Comparison of ENCODE assay signal across 9 cellular contexts in the genomic region with DNA sequence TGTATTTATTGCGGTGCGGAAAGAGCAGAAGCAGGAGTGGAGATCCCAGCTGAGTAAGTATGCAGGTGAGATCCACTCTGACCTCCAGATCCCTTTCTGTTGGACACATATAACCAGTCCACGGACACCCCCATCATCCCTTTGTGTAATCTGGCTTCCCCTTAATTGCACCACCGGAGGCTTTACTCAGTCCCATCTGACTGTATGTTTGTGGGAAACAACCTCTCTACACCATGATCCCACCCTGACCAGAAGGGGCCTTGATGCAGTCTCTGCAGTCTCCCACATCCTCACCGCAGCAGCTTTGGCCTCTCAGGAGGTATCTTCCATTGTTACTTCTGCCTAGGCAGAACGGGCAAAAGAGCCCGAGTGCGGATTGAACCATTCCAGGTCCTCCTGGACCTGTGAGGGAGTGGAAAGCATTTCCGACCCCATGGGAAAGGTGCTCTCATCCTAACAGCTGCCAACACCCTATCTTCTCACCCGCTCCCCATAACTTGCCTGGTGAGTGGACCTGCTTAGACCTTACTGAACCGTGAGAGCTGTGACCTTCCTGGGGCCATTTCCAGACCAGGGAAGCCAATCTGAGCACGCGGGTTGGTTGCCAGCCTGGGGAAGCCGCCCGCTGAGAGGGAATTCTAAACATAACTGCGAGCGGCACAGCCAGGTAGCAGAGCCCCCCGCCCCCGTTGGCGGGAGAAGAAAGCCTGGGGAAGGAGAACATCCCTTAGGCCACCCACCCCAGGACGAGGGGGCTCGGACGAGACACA. TPM values are rescaled to one million over a fixed set of nuclear protein-coding genes. Genes with fewer than 3 reads are reported as not detected.
DNase-seq lines count a peak whose midpoint lies in the region; ATAC-seq, FAIRE-seq and TF ChIP-seq lines count a peak whose summit lies in the region.
"Had no signal": no experiment of that assay in that cellular context is flagged by ENCODE, and none has a peak within 500 bp of the region (broad histone marks: within the 10 kb centered on the region; RNA-seq: fewer than 3 reads in every experiment).

No MANE protein-coding gene starts in this region.

- H3K27me3 ChIP-seq in HUES6 (ENCODE audit: control insufficient read depth, insufficient read depth, low read length) (peaks cover 45% of the 10 kb centered on the region), H1 (replicated peaks in 1 of 4; ENCODE audit: control insufficient read depth in 3 of 4, extremely low read depth in 1 of 4, insufficient read depth in 3 of 4, low read length in 3 of 4) (peaks cover 14 to 35% (median 29%) of the 10 kb centered on the region in 4 experiments), lower lobe of right lung (ENCODE audit: low read depth) (peaks cover 12% of the 10 kb centered on the region), spleen (replicated peaks in 1 of 7) (peaks cover 0 to 58% (median 13%) of the 10 kb centered on the region in 7 donors)

- H2BK5ac ChIP-seq in H1 (ENCODE audit: low read depth, low read length): no peak overlapping the region

- H2BK12ac ChIP-seq in H1 (ENCODE audit: low read depth, low read length): no peak overlapping the region; the same call in 1 of the 2 replicates

- no peaks in the 10 kb centered on the region for H3K36me3 Mint-ChIP-seq in effector memory CD8-positive, alpha-beta T cell (ENCODE audit: insufficient read depth)

- no peak overlapping the region for H4K91ac ChIP-seq in H1 (replicated peaks; ENCODE audit: insufficient read length, low read length)

- peak overlapping the region; percentile 96 to 99 for H3K4me2 ChIP-seq in H1 (ENCODE audit: insufficient read depth in 1 of 2, low read depth in 2 of 2, low read length in 2 of 2)

- H3K79me2 ChIP-seq in H1 (ENCODE audit: control insufficient read depth in 1 of 2, insufficient read depth in 2 of 2, low read length in 2 of 2): no peaks in the 10 kb centered on the region

- POLR2A ChIA-PET in H1 (lab: Charles Lee; ENCODE audit: partially characterized antibody): interaction anchor here (1.3 to 1.6 kb wide), 2 partner anchors 9 to 11 kb away, joined by 3 to 4 read pairs; no protein-coding TSS in a partner anchor

- DNase-seq in H1 (ENCODE audit: low read depth in 1 of 2, low spot score in 2 of 2) (peak in 1 of 2 experiments; percentile 64), lower lobe of right lung (no peak), spleen (no peak), OCI-M1 (lab: John Stamatoyannopoulos, UW) (no peak)
- no peak for DNase-seq in effector memory CD8-positive, alpha-beta T cell
- DNase-seq: effector CD8-positive, alpha-beta T cell had no signal

- no peak for TF ChIP-seq EP300 in H1 (IDR thresholded peaks at IDR 0.05; ENCODE audit: borderline replicate concordance in 1 of 2, low read depth in 2 of 2, low read length in 2 of 2)

- no peak overlapping the region for H3K4ac ChIP-seq in H1 (replicated peaks; ENCODE audit: insufficient read length, low read depth, low read length)

- no peaks in the 10 kb centered on the region for H3K9me3 ChIP-seq in HUES6 (ENCODE audit: control insufficient read depth, insufficient read depth, low read depth, low read length)
- no peaks in the 10 kb centered on the region for H3K9me3 ChIP-seq in H1 (ENCODE audit: insufficient read depth in 2 of 2, low read depth in 1 of 2, low read length in 1 of 2)
- H3K9me3 ChIP-seq in lower lobe of right lung: no peaks in the 10 kb centered on the region
- no peaks in the 10 kb centered on the region for H3K9me3 ChIP-seq in spleen

- no peak overlapping the region for H2BK20ac ChIP-seq in H1 (ENCODE audit: low read length)

- intact Hi-C loops in lower lobe of right lung (cut with DNase I): no loop called here
- intact Hi-C loops in spleen (cut with DNase I; ENCODE audit: low total_unique reads): no loop called here

- TF ChIP-seq POLR2A in H1 (IDR thresholded peaks at IDR 0.05; ENCODE audit: control extremely low read depth in 1 of 2, low read depth in 2 of 2, low read length in 2 of 2): no peak
- no peak for TF ChIP-seq POLR2A in spleen (IDR thresholded peaks at IDR 0.05)

- H3K4me1 Mint-ChIP-seq in effector memory CD8-positive, alpha-beta T cell (ENCODE audit: low read depth in 2 of 2): peaks cover 2 to 3% of the 10 kb centered on the region in 2 donors

- peaks cover 0 to 3% of the 10 kb centered on the region in 2 donors for H3K9me3 Mint-ChIP-seq in effector memory CD8-positive, alpha-beta T cell

- no peak overlapping the region for H3K14ac ChIP-seq in H1 (ENCODE audit: insufficient read length)

- peaks cover 55 to 81% of the 10 kb centered on the region in 2 donors for H3K27me3 Mint-ChIP-seq in effector memory CD8-positive, alpha-beta T cell

- peak overlapping the region; percentile 92; the same call in 1 of the 2 replicates for H2AFZ ChIP-seq in H1 (ENCODE audit: low read length)

- no peaks in the 10 kb centered on the region for H4K20me1 ChIP-seq in H1 (replicated peaks in 1 of 2; ENCODE audit: control insufficient read depth in 1 of 2, insufficient read depth in 2 of 2, low read length in 2 of 2)

- H3K18ac ChIP-seq in H1 (ENCODE audit: extremely low read depth, low read length): no peak overlapping the region; the same call in 1 of the 2 replicates

- H2AK5ac ChIP-seq in H1 (ENCODE audit: low read depth, low read length): no peak overlapping the region

- no peak overlapping the region for H3K27ac Mint-ChIP-seq in effector memory CD8-positive, alpha-beta T cell

- H3K79me1 ChIP-seq in H1 (ENCODE audit: low read depth, low read length): no peaks in the 10 kb centered on the region

- no peaks in the 10 kb centered on the region for H3K36me3 ChIP-seq in HUES6 (ENCODE audit: control insufficient read depth, insufficient read depth, low read length)
- no peaks in the 10 kb centered on the region for H3K36me3 ChIP-seq in H1 (ENCODE audit: control insufficient read depth in 2 of 4, insufficient read depth in 4 of 4, low read length in 3 of 4)
- H3K36me3 ChIP-seq in lower lobe of right lung: no peaks in the 10 kb centered on the region
- H3K36me3 ChIP-seq in spleen: no peaks in the 10 kb centered on the region

- no peak overlapping the region for H2BK120ac ChIP-seq in H1 (replicated peaks; ENCODE audit: low read depth, low read length)

- no peak overlapping the region for H3K23ac ChIP-seq in H1 (ENCODE audit: insufficient read length)

- no peak for TF ChIP-seq RAD21 in H1 (IDR thresholded peaks at IDR 0.05 in 1 of 2, conservative IDR thresholded peaks at IDR 0.05 in 1 of 2; ENCODE audit: low read depth in 2 of 2, low read length in 2 of 2)

- H3K4me3 ChIP-seq in HUES6 (ENCODE audit: low read depth, low read length) (peak overlapping the region; percentile 73), H1 (ENCODE audit: extremely low read depth in 1 of 4, insufficient read depth in 2 of 4, low read depth in 3 of 4, low read length in 4 of 4) (peak overlapping the region; percentile 57 to 70 (median 60)), lower lobe of right lung (peak overlapping the region; percentile 62), spleen (peak overlapping the region; percentile 27 to 68 (median 44))

- peaks cover 9% of the 10 kb centered on the region for H3K4me1 ChIP-seq in HUES6 (ENCODE audit: control insufficient read depth, insufficient read depth, low read length)
- peaks cover 0 to 11% (median 10%) of the 10 kb centered on the region in 4 experiments; a peak in 6 of 7 replicates for H3K4me1 ChIP-seq in H1 (replicated peaks in 1 of 4; ENCODE audit: control insufficient read depth in 3 of 4, insufficient read depth in 4 of 4, low read length in 3 of 4)
- peaks cover 10% of the 10 kb centered on the region for H3K4me1 ChIP-seq in lower lobe of right lung
- H3K4me1 ChIP-seq in spleen: peaks cover 0 to 32% (median 17%) of the 10 kb centered on the region in 6 donors

- no peak overlapping the region for H3K56ac ChIP-seq in H1 (replicated peaks; ENCODE audit: insufficient read length, low read depth, low read length)

- H3K4me3 Mint-ChIP-seq in effector memory CD8-positive, alpha-beta T cell: peak overlapping the region in 1 of 2 donors; percentile 15

- H3K23me2 ChIP-seq in H1 (ENCODE audit: low read depth, low read length): peaks cover 14% of the 10 kb centered on the region; the same call in 1 of the 2 replicates

- no peak overlapping the region for H2BK15ac ChIP-seq in H1 (ENCODE audit: low read length)

- H4K8ac ChIP-seq in H1 (ENCODE audit: extremely low read depth, insufficient read depth, low read length): no peak overlapping the region

- H3K9ac ChIP-seq in HUES6 (ENCODE audit: low read length): peak overlapping the region; percentile 65
- H3K9ac ChIP-seq in H1 (replicated peaks in 1 of 4; ENCODE audit: extremely low read depth in 1 of 4, low read depth in 3 of 4, low read length in 3 of 4): no peak overlapping the region; a peak in 1 of 7 replicates

- CTCF ChIA-PET in H1 (lab: Charles Lee; ENCODE audit: partially characterized antibody): interaction anchor here (0.6 kb wide), 1 partner anchor 160 kb away, joined by 3 read pairs; no protein-coding TSS in a partner anchor

- FAIRE-seq in H1 (lab: Jason Lieb, UNC): no peak

- H3K27ac ChIP-seq in HUES6 (ENCODE audit: low read depth, low read length) (no peak overlapping the region), H1 (ENCODE audit: low read depth, low read length) (no peak overlapping the region), lower lobe of right lung (peak overlapping the region; percentile 85), spleen (peak overlapping the region in 5 of 8 donors; percentile 20 to 80 (median 60))

- H4K5ac ChIP-seq in H1 (ENCODE audit: insufficient read length, low read depth, low read length): no peak overlapping the region

- 43% methylated on average over 19 of the region's 23 CpGs; no CpG with 5 or more reads in 1 of the 2 experiments for WGBS in H1 (ENCODE audit: extremely low coverage in 1 of 2, insufficient coverage in 1 of 2, insufficient read length in 1 of 2, insufficient replicate concordance in 2 of 2, low coverage in 1 of 2, low lambda C conversion rate in 2 of 2, missing lambda C conversion rate in 1 of 2), 2 experiments
- WGBS in spleen, 5 donors: 40 to 55% (median 46%) methylated on average over 17 to 23 of the region's 23 CpGs

- no peak for TF ChIP-seq CTCF in H1 (IDR thresholded peaks at IDR 0.05; ENCODE audit: control extremely low read depth in 1 of 3, insufficient read depth in 1 of 3, low read depth in 1 of 3, low read length in 3 of 3)
- no peak for TF ChIP-seq CTCF in lower lobe of right lung (IDR thresholded peaks at IDR 0.05)
- no peak for TF ChIP-seq CTCF in spleen (IDR thresholded peaks at IDR 0.05 in 8 of 11, conservative IDR thresholded peaks at IDR 0.05 in 3 of 11)

- ATAC-seq in lower lobe of right lung: peak; percentile 23 to 35
- ATAC-seq in GM21360 (IDR thresholded peaks at IDR 0.05; ENCODE audit: unreplicated experiment): no peak
- ATAC-seq in effector memory CD8-positive, alpha-beta T cell (replicated peaks): no peak
- no peak for ATAC-seq in HG02852 (IDR thresholded peaks at IDR 0.05; ENCODE audit: unreplicated experiment)

RNA-seq across cellular contexts. Expression of a gene that starts 1.1 kb away (rescaled TPM):
- 1.1 TPM in 2 replicates for total RNA-seq in H1 (2021; fragmentation: NEBNext Ultra II Directional; extraction: Animal tissue kit (Norgen Biotek cat#: 25700))
- polyA plus RNA-seq in H1 (2011; rRNA removed): 2.3 and 4.1 TPM in 2 replicates
- polyA plus RNA-seq in H1 (2011; cell fraction: cytosol; rRNA removed): 1.3 TPM
- 5.7 TPM for polyA plus RNA-seq in H1 (2011; cell fraction: nucleus; rRNA removed)
- polyA plus RNA-seq in H1 (2012, experiment 1 of 2): 0.72 to 2.4 TPM (median 1.6 TPM) in 4 replicates
- polyA plus RNA-seq in H1 (2012, experiment 2 of 2): 0.87 TPM
- 2.4 TPM for polyA plus RNA-seq in H1 (2013, experiment 1 of 2)
- polyA plus RNA-seq in H1 (2013, experiment 2 of 2): 2.6 TPM
- polyA minus RNA-seq in H1 (2011; rRNA and poly(A)+ RNA removed): 2.0 and 2.2 TPM in 2 replicates
- polyA minus RNA-seq in H1 (2011; cell fraction: cytosol; rRNA and poly(A)+ RNA removed): 0.29 TPM
- polyA minus RNA-seq in H1 (2011; cell fraction: nucleus; rRNA and poly(A)+ RNA removed): 3.9 TPM
- 204 TPM for total RNA-seq in lower lobe of right lung
- 100 to 1,000 TPM in 1 of 7 donors, 10 to 100 TPM in 6; 18.2 to 118 (median 46.4) TPM for total RNA-seq in spleen
- polyA plus RNA-seq in spleen: 1 to 10 TPM; 4.8 to 6.7 (median 5.4) TPM

Comparison
In these comparisons a context has a peak if more than half of its experiments do, and no peak if none do; other contexts are left out.
1. H3K27ac ChIP-seq: peak in lower lobe of right lung (single experiment) and spleen (5 of 8); none in HUES6 (single experiment) and H1 (single experiment).
2. ATAC-seq: peak in lower lobe of right lung (2 of 2); none in GM21360 (single experiment), effector memory CD8-positive, alpha-beta T cell (single experiment) and HG02852 (single experiment).
3. Peak in every context shown above with its lines, with median percentiles within 50 percentile points of each other: H3K4me3 ChIP-seq.